ENCODE assay signal across 9 cellular contexts in the genomic region with DNA sequence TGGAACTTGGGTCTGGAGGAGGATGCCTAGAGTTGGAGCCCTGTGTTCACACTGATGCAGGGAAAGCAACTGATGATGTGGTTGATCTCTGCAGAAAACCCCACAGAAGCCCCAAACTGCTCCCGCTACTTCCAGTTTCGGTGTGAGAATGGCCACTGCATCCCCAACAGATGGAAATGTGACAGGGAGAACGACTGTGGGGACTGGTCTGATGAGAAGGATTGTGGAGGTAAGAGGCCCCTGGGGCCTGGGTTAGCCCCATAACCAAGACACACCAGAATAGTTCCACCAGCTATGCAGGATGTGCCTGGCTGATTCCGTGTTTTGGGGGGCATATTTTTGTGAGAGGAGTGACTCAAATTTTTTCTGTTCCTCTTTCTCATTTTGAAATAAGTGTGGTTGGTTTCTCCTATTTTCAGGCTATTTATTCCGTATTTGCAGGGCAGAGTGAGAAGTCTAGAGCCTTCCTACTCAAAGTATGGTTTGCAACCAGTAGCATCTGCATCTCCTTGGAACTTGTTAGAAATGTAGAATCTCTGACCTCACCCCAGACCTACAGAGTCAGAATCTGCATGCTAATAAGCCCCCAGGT.
DNase-seq lines count a peak whose midpoint lies in the region; ATAC-seq and TF ChIP-seq lines count a peak whose summit lies in the region.
"Had no signal": no experiment of that assay in that cellular context is flagged by ENCODE, and none has a peak within 500 bp of the region (broad histone marks: within the 10 kb centered on the region; RNA-seq: fewer than 3 reads in every experiment).

No MANE protein-coding gene starts in this region.

- TF ChIP-seq CTCF in WERI-Rb-1 (IDR thresholded peaks at IDR 0.05; ENCODE audit: low read depth, low read length): no peak

- H3K4me3 ChIP-seq in WERI-Rb-1 (ENCODE audit: low read depth, low read length): no peak overlapping the region

- no peak for DNase-seq in activated CD4-positive, alpha-beta T cell treated with anti-CD3 and anti-CD28 coated beads, Interleukin-2, amount 10 ng/mL, durations not matched to agents 24 days and 14 days
- DNase-seq in activated CD4-positive, alpha-beta T cell treated with anti-CD3 and anti-CD28 coated beads, Interleukin-2, amount 50 U/mL, for 4 hours: no peak
- DNase-seq in SIG-M5 treated with dmso at 0.1 percent for 504 hours (lab: John Stamatoyannopoulos, UW; ENCODE audit: unreplicated experiment) (peak; percentile 97), dermis blood vessel endothelial cell (no peak), GDM1 (lab: John Stamatoyannopoulos, UW) (no peak), WERI-Rb-1 (no peak)
- peak; percentile 45 for DNase-seq in stimulated activated CD8-positive, alpha-beta memory T cell treated with anti-CD3 and anti-CD28 coated beads, Interleukin-4, amount 100 ng/mL, for 48 hours

- H3K4me3 Mint-ChIP-seq in activated CD4-positive, alpha-beta T cell treated with anti-CD3 and anti-CD28 coated beads, Interleukin-2, amount 10 ng/mL, durations not matched to agents 24 days and 14 days: no peak overlapping the region

- peak; percentile 72 for ATAC-seq in HG02870 (IDR thresholded peaks at IDR 0.05; ENCODE audit: unreplicated experiment)

- intact Hi-C loops in activated CD4-positive, alpha-beta T cell treated with anti-CD3 and anti-CD28 coated beads, Interleukin-2, amount 10 ng/mL, durations not matched to agents 24 days and 14 days (cut with micrococcal nuclease): loop anchor here (2.0 to 5.0 kb wide), 2 partner anchors 123 to 139 kb away; no protein-coding TSS in a partner anchor

- no peaks in the 10 kb centered on the region for H3K9me3 Mint-ChIP-seq in activated CD4-positive, alpha-beta T cell treated with anti-CD3 and anti-CD28 coated beads, Interleukin-2, amount 10 ng/mL, durations not matched to agents 24 days and 14 days

- no peaks in the 10 kb centered on the region for H3K36me3 ChIP-seq in WERI-Rb-1

- H3K9me3 ChIP-seq in WERI-Rb-1 (ENCODE audit: severe bottlenecking): no peaks in the 10 kb centered on the region

- peaks cover 68% of the 10 kb centered on the region for H3K36me3 Mint-ChIP-seq in activated CD4-positive, alpha-beta T cell treated with anti-CD3 and anti-CD28 coated beads, Interleukin-2, amount 10 ng/mL, durations not matched to agents 24 days and 14 days (ENCODE audit: low read depth)

- H3K27me3 Mint-ChIP-seq in activated CD4-positive, alpha-beta T cell treated with anti-CD3 and anti-CD28 coated beads, Interleukin-2, amount 10 ng/mL, durations not matched to agents 24 days and 14 days: no peaks in the 10 kb centered on the region

- H3K27ac Mint-ChIP-seq in activated CD4-positive, alpha-beta T cell treated with anti-CD3 and anti-CD28 coated beads, Interleukin-2, amount 10 ng/mL, durations not matched to agents 24 days and 14 days: peak overlapping the region; percentile 80

- H3K27me3 ChIP-seq in WERI-Rb-1 (ENCODE audit: insufficient read depth, low read depth, severe bottlenecking): no peaks in the 10 kb centered on the region

- H3K4me1 Mint-ChIP-seq in activated CD4-positive, alpha-beta T cell treated with anti-CD3 and anti-CD28 coated beads, Interleukin-2, amount 10 ng/mL, durations not matched to agents 24 days and 14 days: peaks cover 19% of the 10 kb centered on the region

- H3K27ac ChIP-seq in WERI-Rb-1: no peak overlapping the region
- H3K27ac ChIP-seq: RWPE1 had no signal

Comparison
In these comparisons a context has a peak if more than half of its experiments do, and no peak if none do; other contexts are left out.
1. DNase-seq: peak in SIG-M5 treated with dmso at 0.1 percent for 504 hours (single experiment) and stimulated activated CD8-positive, alpha-beta memory T cell treated with anti-CD3 and anti-CD28 coated beads, Interleukin-4, amount 100 ng/mL, for 48 hours (single experiment); none in activated CD4-positive, alpha-beta T cell treated with anti-CD3 and anti-CD28 coated beads, Interleukin-2, amount 10 ng/mL, durations not matched to agents 24 days and 14 days (single experiment), activated CD4-positive, alpha-beta T cell treated with anti-CD3 and anti-CD28 coated beads, Interleukin-2, amount 50 U/mL, for 4 hours (0 of 2), dermis blood vessel endothelial cell (single experiment), GDM1 (single experiment) and WERI-Rb-1 (single experiment).